Comparison of ENCODE assay signal across 7 cellular contexts in the genomic region with DNA sequence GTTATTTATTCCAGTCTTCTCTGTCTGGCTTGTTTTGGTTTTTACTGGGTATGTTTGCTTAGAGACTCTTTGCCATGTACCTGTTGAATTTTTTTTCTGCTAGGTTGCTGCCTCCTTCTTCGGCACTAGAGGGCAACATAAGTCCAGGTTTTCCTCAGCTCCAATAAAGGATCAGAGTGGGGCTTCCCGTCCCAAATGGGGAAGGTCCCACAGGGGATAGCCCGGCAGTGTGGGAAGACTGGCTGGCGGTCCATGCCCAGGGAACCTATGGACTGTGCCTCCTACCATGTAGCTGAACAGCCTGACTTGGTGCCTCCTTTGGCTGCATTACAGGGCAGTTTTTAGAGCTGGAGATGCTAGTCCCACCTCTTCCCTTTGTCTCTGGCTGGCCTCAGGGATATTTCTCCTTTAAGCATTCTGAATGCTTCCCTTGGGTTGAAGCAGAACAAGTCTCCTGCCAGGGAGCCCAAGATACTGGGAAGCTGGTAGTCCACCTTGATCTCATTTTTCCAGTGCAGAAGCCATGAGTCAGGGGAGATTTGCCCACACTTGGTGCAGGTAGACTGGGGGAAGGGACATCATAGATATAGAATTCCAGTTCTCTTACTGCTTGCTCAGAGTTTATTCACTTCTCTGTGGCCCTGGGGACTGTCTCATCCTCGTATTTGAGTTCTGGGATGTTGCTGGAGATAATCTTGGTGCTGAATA.
DNase-seq lines count a peak whose midpoint lies in the region; ATAC-seq and TF ChIP-seq lines count a peak whose summit lies in the region.

No MANE protein-coding gene starts in this region.

- ATAC-seq in HG02938 (IDR thresholded peaks at IDR 0.05; ENCODE audit: unreplicated experiment), result no peak

- no peak overlapping the region for H3K27ac ChIP-seq in breast epithelium
- H3K27ac ChIP-seq in liver (ENCODE audit: low read depth in 1 of 2, low read length in 2 of 2), result no peak overlapping the region

- DNase-seq in DMS53 treated with DMSO at 0.1 percent for 48 hours (lab: John Stamatoyannopoulos, UW; ENCODE audit: unreplicated experiment) (peak; percentile 23), HK-2 (ENCODE audit: unreplicated experiment) (peak; percentile 37), SHP77 (lab: John Stamatoyannopoulos, UW) (peak; percentile 19 to 58), breast epithelium (ENCODE audit: low spot score in 2 of 2) (peak in 1 of 2 donors; percentile 43), T1000 (lab: John Stamatoyannopoulos, UW) (no peak)

- peak; percentile 87 to 92 for TF ChIP-seq RAD21 in liver (IDR thresholded peaks at IDR 0.05)

- H3K4me3 ChIP-seq in breast epithelium (no peak overlapping the region), liver (ENCODE audit: low read depth in 1 of 3, low read length in 3 of 3) (no peak overlapping the region)

- H3K9ac ChIP-seq in liver (ENCODE audit: low read depth in 1 of 2, low read length in 2 of 2), result no peak overlapping the region

- peaks cover 16 to 19% of the 10 kb centered on the region in 2 donors for H3K9me3 ChIP-seq in breast epithelium
- H3K9me3 ChIP-seq in liver (ENCODE audit: control insufficient read depth in 4 of 4, low read length in 3 of 4), result peaks cover 4 to 10% (median 5%) of the 10 kb centered on the region in 4 donors

- H3K4me1 ChIP-seq in breast epithelium (no peaks in the 10 kb centered on the region), liver (ENCODE audit: control insufficient read depth in 4 of 4, insufficient read depth in 4 of 4, low read length in 3 of 4) (no peaks in the 10 kb centered on the region)

- no peak for TF ChIP-seq POLR2A in breast epithelium (IDR thresholded peaks at IDR 0.05)

- H3K27me3 ChIP-seq in breast epithelium (no peaks in the 10 kb centered on the region), liver (ENCODE audit: control insufficient read depth in 4 of 4, insufficient read depth in 4 of 4, low read length in 3 of 4) (no peaks in the 10 kb centered on the region)

- H3K36me3 ChIP-seq in breast epithelium (no peaks in the 10 kb centered on the region), liver (ENCODE audit: control insufficient read depth in 4 of 4, insufficient read depth in 3 of 4, low read depth in 1 of 4, low read length in 3 of 4) (peaks cover 0 to under 1% (median under 1%) of the 10 kb centered on the region in 4 donors)

- 42% methylated on average over 5 of the region's 5 CpGs for WGBS in liver

- intact Hi-C loops in breast epithelium (cut with DNase I; ENCODE audit: low total_unique reads), result loop anchor here (10.0 kb wide), 1 partner anchor 287 kb away; a partner anchor contains a TSS

- peak in 2 of 3 donors; percentile 33 to 51 for TF ChIP-seq CTCF in breast epithelium (IDR thresholded peaks at IDR 0.05)
- TF ChIP-seq CTCF in liver (IDR thresholded peaks at IDR 0.05; ENCODE audit: low read depth, low read length, missing input control), result peak; percentile 77

TF ChIP-seq in liver, 16 proteins besides CTCF, POLR2A, EP300 and RAD21:
- TF ChIP-seq FOXA2 (IDR thresholded peaks at IDR 0.05) (no peak), EGR1 (IDR thresholded peaks at IDR 0.05; ENCODE audit: low read depth in 2 of 2) (no peak), JUND (IDR thresholded peaks at IDR 0.05) (no peak), FOXA1 (IDR thresholded peaks at IDR 0.05) (no peak)
TF ChIP-seq in liver: peak in this region for 0.
